Comparison of ENCODE assay signal across 11 cellular contexts in the genomic region with DNA sequence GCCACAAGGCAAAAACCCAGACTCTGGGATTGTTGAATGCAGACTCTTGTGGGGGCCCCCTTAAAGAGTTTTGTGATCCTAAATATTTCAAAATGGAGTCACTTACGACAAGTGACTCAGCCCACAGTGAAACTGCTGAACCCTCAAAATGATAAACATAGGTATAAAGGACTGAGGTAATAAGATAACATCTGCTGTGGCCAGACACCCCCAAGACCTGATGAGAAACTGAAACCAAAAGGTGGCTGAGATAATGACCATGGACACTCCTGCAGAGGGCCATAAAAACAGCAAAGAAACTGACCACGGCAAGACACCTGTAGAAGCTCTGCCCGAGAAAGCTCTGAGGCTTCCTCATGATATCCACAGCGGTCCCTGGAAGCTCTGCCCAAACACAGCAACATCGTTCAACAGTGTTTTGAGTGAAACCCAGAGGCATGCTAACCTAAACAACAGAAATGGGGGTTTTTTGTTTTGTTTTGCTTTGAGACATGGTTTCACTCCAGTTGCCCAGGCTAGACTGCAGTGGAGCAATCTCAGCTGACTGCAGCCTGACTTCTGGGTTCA. TPM values are rescaled to one million over a fixed set of nuclear protein-coding genes. Genes with fewer than 3 reads are reported as not detected.
DNase-seq lines count a peak whose midpoint lies in the region; ATAC-seq, FAIRE-seq and TF ChIP-seq lines count a peak whose summit lies in the region.
"Had no signal": no experiment of that assay in that cellular context is flagged by ENCODE, and none has a peak within 500 bp of the region (broad histone marks: within the 10 kb centered on the region; RNA-seq: fewer than 3 reads in every experiment).

No MANE protein-coding gene starts in this region.

- H3K36me3 ChIP-seq in OCI-LY7 (ENCODE audit: insufficient read depth, low read length) (no peaks in the 10 kb centered on the region), hepatocyte (replicated peaks; ENCODE audit: insufficient read depth, low read depth) (no peaks in the 10 kb centered on the region), sigmoid colon (peaks cover 0 to 2% (median 0%) of the 10 kb centered on the region in 4 donors)

- H3K9me2 ChIP-seq in OCI-LY7 (ENCODE audit: insufficient read depth, low read length) (no peaks in the 10 kb centered on the region), hepatocyte (replicated peaks; ENCODE audit: insufficient read depth) (no peaks in the 10 kb centered on the region)

- H3K79me2 ChIP-seq in OCI-LY7 (ENCODE audit: insufficient read depth, low read depth, low read length) = no peaks in the 10 kb centered on the region
- no peaks in the 10 kb centered on the region for H3K79me2 ChIP-seq in hepatocyte

- ATAC-seq in GM21825 (IDR thresholded peaks at IDR 0.05; ENCODE audit: unreplicated experiment) = peak; percentile 38

- H3K4me1 ChIP-seq in OCI-LY7 (ENCODE audit: insufficient read depth, low read length, poor library complexity, severe bottlenecking) (peaks cover 20% of the 10 kb centered on the region), hepatocyte (ENCODE audit: insufficient read depth) (peaks cover 22% of the 10 kb centered on the region), sigmoid colon (peaks cover 0 to 30% (median 26%) of the 10 kb centered on the region in 4 donors)

- CTCF ChIA-PET in OCI-LY7 (lab: Charles Lee; ENCODE audit: unreplicated experiment) = no interaction called here
- CTCF ChIA-PET in HEK293T (lab: Yijun Ruan, JAX) = no interaction called here

- BruUV-seq in OCI-LY7 (replicated peaks; lab: Mats Ljungman, UMichigan) = no TSS peak

- FAIRE-seq in GM12892 (lab: Jason Lieb, UNC) = peak; percentile 70
- FAIRE-seq: endometrium had no signal

- no peak for DNase-seq in GM12892 (ENCODE audit: insufficient read length)
- DNase-seq in OCI-LY7 (ENCODE audit: low spot score) = no peak
- no peak for DNase-seq in hepatocyte (ENCODE audit: low spot score)
- DNase-seq in NCI-H524 treated with DMSO at 0.1 percent for 48 hours (lab: John Stamatoyannopoulos, UW) = no peak
- DNase-seq in HEK293T (ENCODE audit: extremely low spot score) = no peak
- no peak for DNase-seq in coronary artery (ENCODE audit: low spot score)
- DNase-seq in sigmoid colon = no peak
- DNase-seq: KBM-7, T-helper 9 cell had no signal

- H3K27me3 ChIP-seq in hepatocyte = no peaks in the 10 kb centered on the region
- H3K27me3 ChIP-seq in sigmoid colon = no peaks in the 10 kb centered on the region

- TF ChIP-seq POLR2A in GM12892 (IDR thresholded peaks at IDR 0.05; ENCODE audit: low read depth, low read length) (no peak), sigmoid colon (IDR thresholded peaks at IDR 0.05) (no peak)

- POLR2A ChIA-PET in OCI-LY7 (lab: Charles Lee) = no interaction called here
- POLR2A ChIA-PET in HEK293T (lab: Yijun Ruan, JAX) = no interaction called here

- H2AFZ ChIP-seq in OCI-LY7 (ENCODE audit: low read length) (0 out of 2 replicates have a peak overlapping the region, but pooled peaks have one; percentile 23), hepatocyte (no peak overlapping the region)

- WGBS in hepatocyte (ENCODE audit: low lambda C conversion rate, missing lambda C conversion rate) = 78% methylated on average over 5 of the region's 5 CpGs
- WGBS in sigmoid colon, 2 donors = 68 to 72% methylated on average over 5 of the region's 5 CpGs

- H3K9me3 ChIP-seq in OCI-LY7 (ENCODE audit: low read length) (no peaks in the 10 kb centered on the region), hepatocyte (ENCODE audit: low read depth) (no peaks in the 10 kb centered on the region), sigmoid colon (no peaks in the 10 kb centered on the region)

- intact Hi-C loops in OCI-LY7 (cut with micrococcal nuclease; ENCODE audit: unreplicated experiment) = no loop called here
- intact Hi-C loops in sigmoid colon (cut with DNase I) = loop anchor here (1.0 kb wide), 1 partner anchor 42 kb away; no protein-coding TSS in a partner anchor

- H4K20me1 ChIP-seq in OCI-LY7 (ENCODE audit: insufficient read depth, low read length) = no peaks in the 10 kb centered on the region
- no peaks in the 10 kb centered on the region for H4K20me1 ChIP-seq in hepatocyte (ENCODE audit: insufficient read depth, poor library complexity, severe bottlenecking)

- no peak for TF ChIP-seq EP300 in sigmoid colon (IDR thresholded peaks at IDR 0.05)

- TF ChIP-seq CTCF in OCI-LY7 (conservative IDR thresholded peaks at IDR 0.05; ENCODE audit: low read length) (no peak), hepatocyte (IDR thresholded peaks at IDR 0.05; ENCODE audit: poor library complexity) (no peak), coronary artery (IDR thresholded peaks at IDR 0.05) (no peak), sigmoid colon (IDR thresholded peaks at IDR 0.05) (no peak)

- H3K4me3 ChIP-seq in OCI-LY7 (ENCODE audit: low read depth, low read length, poor library complexity, severe bottlenecking) = no peak overlapping the region
- H3K4me3 ChIP-seq in hepatocyte = no peak overlapping the region
- H3K4me3 ChIP-seq in coronary artery = no peak overlapping the region
- no peak overlapping the region for H3K4me3 ChIP-seq in sigmoid colon

- H3K4me2 ChIP-seq in OCI-LY7 (ENCODE audit: low read length) = no peak overlapping the region
- no peak overlapping the region for H3K4me2 ChIP-seq in hepatocyte

- H3K27ac ChIP-seq in OCI-LY7 (ENCODE audit: low read depth, low read length, poor library complexity, severe bottlenecking) (no peak overlapping the region), hepatocyte (peak overlapping the region; percentile 52), coronary artery (no peak overlapping the region), sigmoid colon (no peak overlapping the region)

TF ChIP-seq in HEK293T, 16 proteins besides CTCF, POLR2A, EP300 and RAD21:
- TF ChIP-seq HDGF (IDR thresholded peaks at IDR 0.05; ENCODE audit: borderline replicate concordance) (no peak), FOXM1 (IDR thresholded peaks at IDR 0.05; ENCODE audit: borderline replicate concordance) (no peak), SUZ12 (IDR thresholded peaks at IDR 0.05) (no peak), ZNF384 (IDR thresholded peaks at IDR 0.05) (no peak), FOXA1 (IDR thresholded peaks at IDR 0.05) (no peak), SP1 (IDR thresholded peaks at IDR 0.05) (no peak), ELF4 (IDR thresholded peaks at IDR 0.05) (no peak), ARNT (IDR thresholded peaks at IDR 0.05) (no peak), FOXK2 (IDR thresholded peaks at IDR 0.05) (no peak), L3MBTL2 (conservative IDR thresholded peaks at IDR 0.05) (no peak), TARDBP (IDR thresholded peaks at IDR 0.05) (no peak), LEF1 (IDR thresholded peaks at IDR 0.05; ENCODE audit: borderline replicate concordance) (no peak), CTBP1 (IDR thresholded peaks at IDR 0.05; ENCODE audit: borderline replicate concordance) (no peak)

RNA-seq across cellular contexts. Expression of gene PLAAT4, which starts 1.6 kb away (rescaled TPM):
- 28.0 TPM for polyA plus RNA-seq in GM12892 (2012; ENCODE audit: missing spikeins)
- total RNA-seq in OCI-LY7 (2014; rRNA removed; shearing (Covaris generic)) = 6.5 and 6.8 TPM in 2 replicates
- 1.3 and 1.4 TPM in 2 replicates for total RNA-seq in OCI-LY7 (2022)
- 13.7 and 17.5 TPM in 2 replicates for total RNA-seq in hepatocyte
- polyA plus RNA-seq in hepatocyte = 7.9 and 16.0 TPM in 2 replicates
- total RNA-seq in sigmoid colon = 10 to 100 TPM; 36.7 to 49.9 (median 42.8) TPM
- polyA plus RNA-seq in sigmoid colon = 100 to 1,000 TPM in 2 of 3 donors, 10 to 100 TPM in 1; 63.1 to 262 (median 114) TPM

RNA-seq across cellular contexts. Expression of gene PLAAT2, which starts 28.2 kb away (rescaled TPM):
- 13.2 TPM for polyA plus RNA-seq in GM12892 (2012; ENCODE audit: missing spikeins)
- total RNA-seq in OCI-LY7 (2014; rRNA removed; shearing (Covaris generic)) = not detected in 2 replicates
- not detected in 2 replicates for total RNA-seq in OCI-LY7 (2022)
- 0.77 and 1.2 TPM in 2 replicates for total RNA-seq in hepatocyte
- 1.9 and 3.0 TPM in 2 replicates for polyA plus RNA-seq in hepatocyte
- under 1 TPM in 1 of 4 donors, not detected in 3; 0.71 TPM for total RNA-seq in sigmoid colon
- 100 to 1,000 TPM in 2 of 3 donors, 10 to 100 TPM in 1; 27.0 to 233 (median 112) TPM for polyA plus RNA-seq in sigmoid colon

RNA-seq across cellular contexts. Expression of gene LGALS12, which starts 29.1 kb away (rescaled TPM):
- 0.15 TPM for polyA plus RNA-seq in GM12892 (2012; ENCODE audit: missing spikeins)
- total RNA-seq in OCI-LY7 (2014; rRNA removed; shearing (Covaris generic)) = not detected in 2 replicates
- total RNA-seq in OCI-LY7 (2022) (not detected in 2 replicates), hepatocyte (not detected in 2 replicates), sigmoid colon (1 to 10 TPM in 1 of 4 donors, not detected in 3; 5.4 TPM)
- polyA plus RNA-seq in hepatocyte (not detected in 2 replicates), sigmoid colon (1 to 10 TPM in 1 of 3 donors, not detected in 2; 3.9 TPM)

RNA-seq across cellular contexts. Expression of gene PLAAT5, which starts 44.0 kb away (rescaled TPM):
- polyA plus RNA-seq in GM12892 (2012; ENCODE audit: missing spikeins) = not detected
- not detected in 2 replicates for total RNA-seq in OCI-LY7 (2014; rRNA removed; shearing (Covaris generic))
- total RNA-seq in OCI-LY7 (2022) (not detected in 2 replicates), hepatocyte (0.92 and 1.6 TPM in 2 replicates), sigmoid colon (1 to 10 TPM; 2.0 to 8.4 (median 3.2) TPM)
- polyA plus RNA-seq in hepatocyte (0.18 and 0.95 TPM in 2 replicates), sigmoid colon (1 to 10 TPM in 2 of 3 donors, not detected in 1; 1.2 TPM)
